In genomic region chr12:12123209-12123608, GRCh38 we compare ENCODE assay signal across 19 cellular contexts. TPM values are rescaled to one million over a fixed set of nuclear protein-coding genes. Genes with fewer than 3 reads are reported as not detected.
"Had no signal": no experiment of that assay in that cellular context is flagged by ENCODE, and none has a peak within 500 bp of the region (broad histone marks: within the 10 kb centered on the region; RNA-seq: fewer than 3 reads in every experiment).

No MANE protein-coding gene starts in this region.

- H3K4me1 ChIP-seq: lower lobe of right lung, neural progenitor cell, right atrium auricular region, testis had no signal

- H3K27me3 ChIP-seq: dorsolateral prefrontal cortex, heart right ventricle, neural progenitor cell, ovary, right atrium auricular region, testis had no signal

- H3K36me3 ChIP-seq: ovary had no signal

- ATAC-seq: heart right ventricle; left lobe of liver; lower lobe of right lung; natural killer cell treated with Interleukin-12 subunit alpha and Interleukin-12 subunit beta and Interleukin-15 and Interleukin-18, amount 100 ng/mL, for 72 hours had no signal

- H3K4me3 ChIP-seq: dorsolateral prefrontal cortex, heart right ventricle, lower lobe of right lung, neural progenitor cell, ovary, right atrium auricular region, testis had no signal

- DNase-seq: cortex of kidney; dorsolateral prefrontal cortex; effector CD8-positive, alpha-beta T cell; heart right ventricle; hypothalamus; lower lobe of right lung; midbrain; nucleus accumbens; ovary; small intestine; stimulated activated CD4-positive, alpha-beta T cell treated with anti-CD3 and anti-CD28 coated beads, Interleukin-12 subunit alpha, Interleukin-12 subunit beta, amount 100 ng/mL, for 4 hours; stimulated activated naive CD4-positive, alpha-beta T cell; testis had no signal

- H3K27ac ChIP-seq: lower lobe of right lung, neural progenitor cell, ovary, testis had no signal

- H3K9me3 ChIP-seq: heart right ventricle, lower lobe of right lung, ovary, right atrium auricular region, testis had no signal

RNA-seq across cellular contexts. Expression of gene BCL2L14, which starts 52.5 kb away (rescaled TPM):
- total RNA-seq: frontal cortex, left lobe of liver, posterior vena cava, right atrium auricular region had no signal
